Comparison of ENCODE assay signal across 8 cellular contexts in the genomic region with DNA sequence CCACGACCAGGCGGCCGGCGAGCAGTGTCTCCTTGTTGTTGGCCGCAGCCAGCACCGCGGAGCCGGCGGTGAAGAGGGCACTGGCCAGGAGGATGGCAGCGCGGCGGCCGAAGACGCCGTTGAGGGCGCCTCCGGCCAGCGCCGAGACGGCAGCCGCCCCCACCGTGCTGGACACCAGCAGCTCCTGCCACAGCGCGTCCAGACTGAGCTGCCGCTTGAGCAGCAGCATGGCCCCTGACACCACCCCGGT. TPM values are rescaled to one million over a fixed set of nuclear protein-coding genes. Genes with fewer than 3 reads are reported as not detected.
DNase-seq lines count a peak whose midpoint lies in the region; ATAC-seq and TF ChIP-seq lines count a peak whose summit lies in the region.

No MANE protein-coding gene starts in this region.

- H3K4me3 Mint-ChIP-seq in Caco-2 (ENCODE audit: unreplicated experiment) (peak overlapping the region; percentile 57), neural progenitor cell (peak overlapping the region; percentile 86)

- no peaks in the 10 kb centered on the region; the same call in 1 of the 2 replicates for H3K27me3 ChIP-seq in Caco-2 (replicated peaks; ENCODE audit: control insufficient read depth, insufficient read depth, low read length)
- H3K27me3 ChIP-seq in Peyer's patch: no peaks in the 10 kb centered on the region
- no peaks in the 10 kb centered on the region for H3K27me3 ChIP-seq in esophagus muscularis mucosa
- peaks cover 26% of the 10 kb centered on the region for H3K27me3 ChIP-seq in neural progenitor cell

- H3K4me3 ChIP-seq in Caco-2 (ENCODE audit: low read depth, low read length): peak overlapping the region; percentile 85
- peak overlapping the region; percentile 81 for H3K4me3 ChIP-seq in HEK293 (ENCODE audit: low read depth, low read length)
- peak overlapping the region; percentile 87 to 100 (median 93) for H3K4me3 ChIP-seq in Peyer's patch
- H3K4me3 ChIP-seq in esophagus muscularis mucosa: peak overlapping the region; percentile 80 to 99 (median 92)
- peak overlapping the region; percentile 79 for H3K4me3 ChIP-seq in neural progenitor cell

- H3K9me3 Mint-ChIP-seq in Caco-2 (ENCODE audit: unreplicated experiment) (no peaks in the 10 kb centered on the region), neural progenitor cell (no peaks in the 10 kb centered on the region)

- H3K79me2 ChIP-seq in neural progenitor cell (ENCODE audit: low read depth): no peaks in the 10 kb centered on the region

- peaks cover 13% of the 10 kb centered on the region for H3F3A ChIP-seq in neural progenitor cell (ENCODE audit: low read depth)

- POLR2A ChIA-PET in Caco-2 (lab: Charles Lee): interaction anchor here (0.7 kb wide), 1 partner anchor 94 kb away, joined by 3 read pairs; no protein-coding TSS in a partner anchor
- POLR2A ChIA-PET in HEK293 (lab: Yijun Ruan, JAX): interaction anchor here (1.0 to 1.1 kb wide), 2 partner anchors 19 to 94 kb away, joined by 3 to 4 read pairs; no protein-coding TSS in a partner anchor

- H3K4me1 Mint-ChIP-seq in Caco-2 (ENCODE audit: low read depth, unreplicated experiment) (peaks cover 14% of the 10 kb centered on the region), neural progenitor cell (peaks cover 28% of the 10 kb centered on the region)

- H3K9me3 ChIP-seq in Caco-2 (no peaks in the 10 kb centered on the region), HEK293 (ENCODE audit: control insufficient read depth, insufficient read depth, low read depth, low read length) (no peaks in the 10 kb centered on the region), Peyer's patch (no peaks in the 10 kb centered on the region), esophagus muscularis mucosa (no peaks in the 10 kb centered on the region), neural progenitor cell (ENCODE audit: low read depth) (no peaks in the 10 kb centered on the region)

- H3K4me1 ChIP-seq in Caco-2 (peaks cover 5% of the 10 kb centered on the region; the same call in 1 of the 2 replicates), HEK293 (ENCODE audit: control insufficient read depth, insufficient read depth, low read length) (peaks cover 8% of the 10 kb centered on the region; the same call in 1 of the 2 replicates), Peyer's patch (peaks cover 3 to 21% (median 7%) of the 10 kb centered on the region in 4 donors), esophagus muscularis mucosa (peaks cover 4 to 59% (median 51%) of the 10 kb centered on the region in 4 donors), neural progenitor cell (peaks cover 6% of the 10 kb centered on the region)

- no CpG with 5 or more reads among the region's 26 CpGs for WGBS in esophagus muscularis mucosa

- H3K27ac Mint-ChIP-seq in Caco-2 (ENCODE audit: unreplicated experiment) (no peak overlapping the region), neural progenitor cell (no peak overlapping the region)

- peaks cover 11% of the 10 kb centered on the region for H4K20me1 ChIP-seq in neural progenitor cell (ENCODE audit: low read depth)

- peaks cover 17% of the 10 kb centered on the region for H3K36me3 Mint-ChIP-seq in Caco-2 (ENCODE audit: insufficient read depth, unreplicated experiment)
- H3K36me3 Mint-ChIP-seq in neural progenitor cell: peaks cover 3% of the 10 kb centered on the region

- H3K27me3 Mint-ChIP-seq in Caco-2 (ENCODE audit: insufficient read depth, unreplicated experiment): no peaks in the 10 kb centered on the region
- H3K27me3 Mint-ChIP-seq in neural progenitor cell (ENCODE audit: insufficient read depth, low read depth): peaks cover 3% of the 10 kb centered on the region

- intact Hi-C loops in Caco-2 (cut with micrococcal nuclease; ENCODE audit: unreplicated experiment): loop anchor here (5.0 kb wide), 1 partner anchor 53 kb away; no protein-coding TSS in a partner anchor
- intact Hi-C loops in esophagus muscularis mucosa (cut with DNase I): loop anchor here (5.0 kb wide), 1 partner anchor 343 kb away; no protein-coding TSS in a partner anchor

- TF ChIP-seq EP300 in esophagus muscularis mucosa (IDR thresholded peaks at IDR 0.05): no peak

- DNase-seq in Caco-2 (no peak), Peyer's patch (peak in 1 of 3 donors; percentile 77), esophagus muscularis mucosa (ENCODE audit: extremely low spot score) (no peak), neural progenitor cell (ENCODE audit: low spot score) (no peak), NOMO-1 treated with dmso at 0.1 percent for 144 hours (lab: John Stamatoyannopoulos, UW; ENCODE audit: unreplicated experiment) (no peak), dermis blood vessel endothelial cell (no peak)

- TF ChIP-seq CTCF in Caco-2 (IDR thresholded peaks at IDR 0.05; ENCODE audit: insufficient read depth in 1 of 2, low read depth in 1 of 2, low read length in 1 of 2, severe bottlenecking in 1 of 2, unreplicated experiment in 1 of 2) (no peak), HEK293 (tag by site-specific recombination; IDR thresholded peaks at IDR 0.05) (no peak), Peyer's patch (IDR thresholded peaks at IDR 0.05) (peak in 2 of 6 experiments; percentile 1 to 6), esophagus muscularis mucosa (IDR thresholded peaks at IDR 0.05) (no peak), neural progenitor cell (IDR thresholded peaks at IDR 0.05) (no peak)

- TF ChIP-seq POLR2A in Peyer's patch (IDR thresholded peaks at IDR 0.05) (no peak), esophagus muscularis mucosa (IDR thresholded peaks at IDR 0.05; ENCODE audit: low read depth) (no peak)

- CTCF ChIA-PET in Caco-2 (lab: Charles Lee): interaction anchor here (2.8 kb wide), 1 partner anchor 94 kb away, joined by 14 read pairs; no protein-coding TSS in a partner anchor
- CTCF ChIA-PET in HEK293 (lab: Yijun Ruan, JAX): interaction anchor here (2.4 to 3.6 kb wide), 2 partner anchors 10 to 95 kb away, joined by 7 to 43 read pairs; no protein-coding TSS in a partner anchor

- H3K4me2 ChIP-seq in neural progenitor cell: peak overlapping the region; percentile 87

- ATAC-seq in HG02642 (IDR thresholded peaks at IDR 0.05; ENCODE audit: poor library complexity, unreplicated experiment): no peak

- H3K27ac ChIP-seq in HEK293 (ENCODE audit: extremely low read depth, low read depth, low read length): peak overlapping the region; percentile 70; the same call in 1 of the 2 replicates
- H3K27ac ChIP-seq in Peyer's patch: peak overlapping the region; percentile 86 to 92 (median 88)
- peak overlapping the region; percentile 86 to 95 (median 90) for H3K27ac ChIP-seq in esophagus muscularis mucosa (replicated peaks in 1 of 4)
- H3K27ac ChIP-seq in neural progenitor cell: no peak overlapping the region

- H3K9ac ChIP-seq in neural progenitor cell: peak overlapping the region; percentile 41

- H2AFZ ChIP-seq in neural progenitor cell (replicated peaks): peak overlapping the region; percentile 93

- BruUV-seq in Caco-2 (replicated peaks; lab: Mats Ljungman, UMichigan): no TSS peak

- no peaks in the 10 kb centered on the region for H3K36me3 ChIP-seq in Caco-2 (ENCODE audit: control insufficient read depth, insufficient read depth, low read length)
- no peaks in the 10 kb centered on the region for H3K36me3 ChIP-seq in HEK293 (ENCODE audit: control insufficient read depth in 2 of 2, insufficient read depth in 1 of 2, low read length in 2 of 2)
- H3K36me3 ChIP-seq in Peyer's patch: no peaks in the 10 kb centered on the region
- H3K36me3 ChIP-seq in esophagus muscularis mucosa: no peaks in the 10 kb centered on the region
- H3K36me3 ChIP-seq in neural progenitor cell: no peaks in the 10 kb centered on the region

TF ChIP-seq in HEK293, 187 proteins besides CTCF, POLR2A, EP300 and RAD21 (continues in another document):
- TF ChIP-seq ZNF777 (tag by site-specific recombination; IDR thresholded peaks at IDR 0.05; ENCODE audit: borderline replicate concordance) (peak; percentile 32; the same call in 1 of the 2 replicates), ZNF830 (tag by site-specific recombination; IDR thresholded peaks at IDR 0.05; ENCODE audit: low read depth) (no peak), ZXDB (tag by site-specific recombination; IDR thresholded peaks at IDR 0.05) (no peak), ZNF391 (tag by site-specific recombination; IDR thresholded peaks at IDR 0.05; ENCODE audit: borderline replicate concordance, low read depth) (no peak), ZNF549 (tag by site-specific recombination; IDR thresholded peaks at IDR 0.05) (no peak), YY1 (tag by site-specific recombination; IDR thresholded peaks at IDR 0.05) (no peak), GLIS2 (tag by site-specific recombination; IDR thresholded peaks at IDR 0.05) (peak; percentile 74; the same call in 1 of the 2 replicates), ZBTB20 (tag by site-specific recombination; IDR thresholded peaks at IDR 0.05) (peak; percentile 42; the same call in 1 of the 2 replicates)
- TF ChIP-seq, protein P1, sequence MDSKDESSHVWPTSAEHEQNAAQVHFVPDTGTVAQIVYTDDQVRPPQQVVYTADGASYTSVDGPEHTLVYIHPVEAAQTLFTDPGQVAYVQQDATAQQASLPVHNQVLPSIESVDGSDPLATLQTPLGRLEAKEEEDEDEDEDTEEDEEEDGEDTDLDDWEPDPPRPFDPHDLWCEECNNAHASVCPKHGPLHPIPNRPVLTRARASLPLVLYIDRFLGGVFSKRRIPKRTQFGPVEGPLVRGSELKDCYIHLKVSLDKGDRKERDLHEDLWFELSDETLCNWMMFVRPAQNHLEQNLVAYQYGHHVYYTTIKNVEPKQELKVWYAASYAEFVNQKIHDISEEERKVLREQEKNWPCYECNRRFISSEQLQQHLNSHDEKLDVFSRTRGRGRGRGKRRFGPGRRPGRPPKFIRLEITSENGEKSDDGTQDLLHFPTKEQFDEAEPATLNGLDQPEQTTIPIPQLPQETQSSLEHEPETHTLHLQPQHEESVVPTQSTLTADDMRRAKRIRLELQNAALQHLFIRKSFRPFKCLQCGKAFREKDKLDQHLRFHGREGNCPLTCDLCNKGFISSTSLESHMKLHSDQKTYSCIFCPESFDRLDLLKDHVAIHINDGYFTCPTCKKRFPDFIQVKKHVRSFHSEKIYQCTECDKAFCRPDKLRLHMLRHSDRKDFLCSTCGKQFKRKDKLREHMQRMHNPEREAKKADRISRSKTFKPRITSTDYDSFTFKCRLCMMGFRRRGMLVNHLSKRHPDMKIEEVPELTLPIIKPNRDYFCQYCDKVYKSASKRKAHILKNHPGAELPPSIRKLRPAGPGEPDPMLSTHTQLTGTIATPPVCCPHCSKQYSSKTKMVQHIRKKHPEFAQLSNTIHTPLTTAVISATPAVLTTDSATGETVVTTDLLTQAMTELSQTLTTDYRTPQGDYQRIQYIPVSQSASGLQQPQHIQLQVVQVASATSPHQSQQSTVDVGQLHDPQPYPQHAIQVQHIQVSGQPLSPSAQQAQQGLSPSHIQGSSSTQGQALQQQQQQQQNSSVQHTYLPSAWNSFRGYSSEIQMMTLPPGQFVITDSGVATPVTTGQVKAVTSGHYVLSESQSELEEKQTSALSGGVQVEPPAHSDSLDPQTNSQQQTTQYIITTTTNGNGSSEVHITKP (tag by site-specific recombination; IDR thresholded peaks at IDR 0.05): no peak

RNA-seq across cellular contexts. Expression of gene SLC2A13, which starts 0.7 kb away (rescaled TPM):
- total RNA-seq in Caco-2 (2022) (2.5 and 3.0 TPM in 2 replicates), Peyer's patch (10 to 100 TPM in 3 of 4 donors, 1 to 10 TPM in 1; 9.1 to 63.4 (median 33.1) TPM), esophagus muscularis mucosa (10 to 100 TPM; 19.6 to 25.7 (median 21.4) TPM), neural progenitor cell (ENCODE audit: low replicate concordance) (10.5 and 11.1 TPM in 2 replicates), dermis blood vessel endothelial cell (4.6 and 6.5 TPM in 2 replicates)
